In the genomic region with DNA sequence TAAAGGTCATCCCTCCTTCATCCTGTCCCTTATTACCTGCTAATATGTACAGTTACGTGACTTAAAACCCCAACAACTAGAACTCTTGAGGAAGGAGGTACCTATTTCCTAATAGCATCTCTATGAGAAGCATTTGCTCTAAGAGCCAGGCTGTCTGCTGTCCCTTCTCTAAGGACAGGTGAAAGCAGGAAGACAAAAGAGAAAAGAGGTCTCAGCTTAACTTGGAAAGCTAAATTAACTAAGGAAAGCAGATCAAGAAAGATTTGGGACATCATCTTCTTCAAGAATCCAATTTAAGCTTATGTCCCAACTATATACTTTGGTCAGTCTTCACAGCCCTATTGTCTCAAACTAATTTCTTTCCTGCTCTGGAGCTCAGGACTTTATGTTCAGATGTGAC, we compare ENCODE assay signal across 8 cellular contexts. TPM values are rescaled to one million over a fixed set of nuclear protein-coding genes. Genes with fewer than 3 reads are reported as not detected.
DNase-seq lines count a peak whose midpoint lies in the region; ATAC-seq and TF ChIP-seq lines count a peak whose summit lies in the region.

No MANE protein-coding gene starts in this region.

- no peaks in the 10 kb centered on the region for H3K36me3 Mint-ChIP-seq in IgD-negative memory B cell
- H3K36me3 Mint-ChIP-seq in chondrocyte (ENCODE audit: low read depth): peaks cover 1% of the 10 kb centered on the region
- peaks cover 13% of the 10 kb centered on the region for H3K36me3 Mint-ChIP-seq in nephron progenitor cell (ENCODE audit: low read depth)

- H3K27me3 Mint-ChIP-seq in IgD-negative memory B cell (no peaks in the 10 kb centered on the region), chondrocyte (ENCODE audit: low read depth) (no peaks in the 10 kb centered on the region), nephron progenitor cell (ENCODE audit: low read depth, poor library complexity) (peaks cover 3% of the 10 kb centered on the region)

- H3K9me3 Mint-ChIP-seq in IgD-negative memory B cell (no peaks in the 10 kb centered on the region), chondrocyte (ENCODE audit: low read depth) (no peaks in the 10 kb centered on the region), nephron progenitor cell (no peaks in the 10 kb centered on the region)

- no peak for ATAC-seq in GM21529 (IDR thresholded peaks at IDR 0.05; ENCODE audit: unreplicated experiment)

- peaks cover 40% of the 10 kb centered on the region for H3K27me3 ChIP-seq in H7 (ENCODE audit: control insufficient read depth, insufficient read depth, low read length)

- H3K4me1 Mint-ChIP-seq in IgD-negative memory B cell (peaks cover 36 to 55% (median 50%) of the 10 kb centered on the region in 3 donors), chondrocyte (ENCODE audit: low read depth) (peaks cover 56% of the 10 kb centered on the region), nephron progenitor cell (peaks cover 62% of the 10 kb centered on the region)

- no peaks in the 10 kb centered on the region for H3K36me3 ChIP-seq in H7 (replicated peaks; ENCODE audit: control insufficient read depth, insufficient read depth, low read length)

- TF ChIP-seq CTCF in AG10803 (conservative IDR thresholded peaks at IDR 0.05; ENCODE audit: low read length): no peak
- TF ChIP-seq CTCF in chondrocyte (IDR thresholded peaks at IDR 0.05): no peak
- no peak for TF ChIP-seq CTCF in nephron progenitor cell (IDR thresholded peaks at IDR 0.05)

- peak overlapping the region; percentile 90 to 99 (median 98) for H3K4me3 Mint-ChIP-seq in IgD-negative memory B cell
- peak overlapping the region; percentile 89 for H3K4me3 Mint-ChIP-seq in chondrocyte (ENCODE audit: unreplicated experiment)
- H3K4me3 Mint-ChIP-seq in nephron progenitor cell: peak overlapping the region; percentile 95

- H3K4me3 ChIP-seq in AG10803 (ENCODE audit: low read length) (peak overlapping the region; percentile 83), H7 (ENCODE audit: insufficient read depth, low read depth, low read length) (no peak overlapping the region)

- no peak for DNase-seq in AG10803 (ENCODE audit: low read depth)
- no peak for DNase-seq in chondrocyte (ENCODE audit: low spot score)
- DNase-seq in nephron progenitor cell: no peak
- DNase-seq in NCI-H524 treated with DMSO at 0.1 percent for 48 hours (lab: John Stamatoyannopoulos, UW): no peak
- DNase-seq in H7: no peak
- no peak for DNase-seq in putamen (ENCODE audit: low spot score)

- peak overlapping the region in 1 of 3 donors; percentile 5 for H3K27ac Mint-ChIP-seq in IgD-negative memory B cell
- H3K27ac Mint-ChIP-seq in chondrocyte (ENCODE audit: unreplicated experiment): no peak overlapping the region
- H3K27ac Mint-ChIP-seq in nephron progenitor cell: no peak overlapping the region

RNA-seq across cellular contexts. Expression of gene EGLN1, which starts 2.9 kb away (rescaled TPM):
- polyA plus RNA-seq in IgD-negative memory B cell: 32.8 TPM
- total RNA-seq in chondrocyte: 25.7 to 36.6 TPM (median 35.3 TPM) in 3 replicates
- total RNA-seq in H7 (2014; rRNA removed; shearing (Covaris generic)): 11.6 and 19.3 TPM in 2 replicates
